ENCODE assay signal across 23 cellular contexts in the genomic region with DNA sequence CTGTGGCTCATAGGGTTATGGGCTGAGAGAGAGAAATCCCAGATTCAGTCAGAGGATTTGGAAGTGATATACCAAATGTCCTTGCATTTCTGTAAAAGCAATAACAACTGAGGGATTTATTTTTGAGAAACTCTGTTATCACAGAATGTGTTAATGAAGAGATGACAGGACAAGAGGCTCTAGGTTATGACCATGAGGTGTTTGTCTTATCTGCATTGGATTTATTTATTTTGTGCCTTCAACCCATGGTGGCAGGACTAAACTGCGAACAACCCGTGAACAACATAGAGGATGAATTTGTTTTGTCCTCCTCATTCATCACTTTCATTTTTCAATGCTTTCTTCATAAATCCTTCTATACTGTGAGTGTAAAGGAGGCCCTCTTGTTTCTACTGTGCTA.
"Had no signal": no experiment of that assay in that cellular context is flagged by ENCODE, and none has a peak within 500 bp of the region (broad histone marks: within the 10 kb centered on the region; RNA-seq: fewer than 3 reads in every experiment).

No MANE protein-coding gene starts in this region.

- H3K9me3 ChIP-seq: ascending aorta, body of pancreas, MG63 had no signal

- H3K4me3 Mint-ChIP-seq: activated CD4-positive, alpha-beta memory T cell treated with anti-CD3 and anti-CD28 coated beads for 36 hours; activated CD4-positive, alpha-beta T cell treated with anti-CD3 and anti-CD28 coated beads, Interleukin-2, amount 10 ng/mL, durations not matched to agents 24 days and 14 days; activated naive CD8-positive, alpha-beta T cell treated with anti-CD3 and anti-CD28 coated beads, Interleukin-2, amount 50 U/mL, for 24 hours; activated T-cell treated with anti-CD3 and anti-CD28 coated beads, Interleukin-2, amount 50 U/mL, for 4 hours; T-helper 17 cell; WTC11 had no signal

- DNase-seq: activated CD4-positive, alpha-beta memory T cell treated with anti-CD3 and anti-CD28 coated beads for 36 hours; activated CD4-positive, alpha-beta T cell treated with anti-CD3 and anti-CD28 coated beads for 1 hour; activated CD4-positive, alpha-beta T cell treated with anti-CD3 and anti-CD28 coated beads, Interleukin-2, amount 10 ng/mL, durations not matched to agents 24 days and 14 days; activated CD8-positive, alpha-beta memory T cell treated with anti-CD3 and anti-CD28 coated beads for 24 hours; activated effector memory CD4-positive, alpha-beta T cell treated with anti-CD3 and anti-CD28 coated beads, Interleukin-2, amount 50 U/mL, for 16 hours; activated naive CD4-positive, alpha-beta T cell treated with Interleukin-2 at 50 U/mL for 16 hours; activated naive CD8-positive, alpha-beta T cell treated with anti-CD3 and anti-CD28 coated beads, Interleukin-2, amount 50 U/mL, for 24 hours; activated T-cell treated with anti-CD3 and anti-CD28 coated beads, Interleukin-2, amount 50 U/mL, for 4 hours; amniotic stem cell; body of pancreas; MG63; MV-4-11; NCI-H1092 treated with DMSO at 0.1 percent for 48 hours; NCI-H1417 treated with DMSO at 0.1 percent for 48 hours; NCI-H1694; NCI-H2029 treated with DMSO at 0.1 percent for 48 hours; NCI-H510A treated with DMSO at 0.1 percent for 48 hours; SIG-M5; T-helper 17 cell; T-helper 9 cell had no signal

- H3K4me1 ChIP-seq: ascending aorta, body of pancreas had no signal

- H3K27ac Mint-ChIP-seq: activated CD4-positive, alpha-beta memory T cell treated with anti-CD3 and anti-CD28 coated beads for 36 hours; activated CD4-positive, alpha-beta T cell treated with anti-CD3 and anti-CD28 coated beads, Interleukin-2, amount 10 ng/mL, durations not matched to agents 24 days and 14 days; activated naive CD4-positive, alpha-beta T cell treated with anti-CD3 and anti-CD28 coated beads, Interleukin-2, amount 50 U/mL, for 72 hours; activated naive CD8-positive, alpha-beta T cell treated with anti-CD3 and anti-CD28 coated beads, Interleukin-2, amount 50 U/mL, for 24 hours; T-helper 17 cell; WTC11 had no signal

- H3K4me1 Mint-ChIP-seq: activated CD4-positive, alpha-beta T cell treated with anti-CD3 and anti-CD28 coated beads, Interleukin-2, amount 10 ng/mL, durations not matched to agents 24 days and 14 days; activated naive CD8-positive, alpha-beta T cell treated with anti-CD3 and anti-CD28 coated beads, Interleukin-2, amount 50 U/mL, for 24 hours; T-helper 17 cell had no signal

- H3K9me3 Mint-ChIP-seq: activated CD4-positive, alpha-beta T cell treated with anti-CD3 and anti-CD28 coated beads, Interleukin-2, amount 10 ng/mL, durations not matched to agents 24 days and 14 days; activated naive CD8-positive, alpha-beta T cell treated with anti-CD3 and anti-CD28 coated beads, Interleukin-2, amount 50 U/mL, for 24 hours; WTC11 had no signal

- H3K4me3 ChIP-seq: ascending aorta, body of pancreas, MG63 had no signal

- H3K36me3 ChIP-seq: ascending aorta, MG63 had no signal

- H3K27me3 Mint-ChIP-seq: activated CD4-positive, alpha-beta memory T cell treated with anti-CD3 and anti-CD28 coated beads for 36 hours; activated CD4-positive, alpha-beta T cell treated with anti-CD3 and anti-CD28 coated beads, Interleukin-2, amount 10 ng/mL, durations not matched to agents 24 days and 14 days; activated naive CD8-positive, alpha-beta T cell treated with anti-CD3 and anti-CD28 coated beads, Interleukin-2, amount 50 U/mL, for 24 hours; T-helper 17 cell had no signal

- H3K27ac ChIP-seq: ascending aorta, body of pancreas had no signal

- ATAC-seq: activated naive CD4-positive, alpha-beta T cell treated with anti-CD3 and anti-CD28 coated beads, Interleukin-2, amount 50 U/mL, for 72 hours; activated naive CD8-positive, alpha-beta T cell treated with anti-CD3 and anti-CD28 coated beads, Interleukin-2, amount 50 U/mL, for 24 hours; activated T-cell treated with anti-CD3 and anti-CD28 coated beads, Interleukin-2, amount 50 U/mL, for 4 hours; body of pancreas; T-helper 17 cell; WTC11 had no signal

- H3K27me3 ChIP-seq: ascending aorta, body of pancreas, MG63 had no signal

- H3K36me3 Mint-ChIP-seq: activated CD4-positive, alpha-beta memory T cell treated with anti-CD3 and anti-CD28 coated beads for 36 hours; activated naive CD4-positive, alpha-beta T cell treated with anti-CD3 and anti-CD28 coated beads, Interleukin-2, amount 50 U/mL, for 72 hours; WTC11 had no signal
